1 cellular context compared by ENCODE assay signal in genomic region chr1:53350853-53351767, GRCh38.
TF ChIP-seq lines count a peak whose summit lies in the region.

No MANE protein-coding gene starts in this region.

TF ChIP-seq in HepG2, 621 proteins besides CTCF, POLR2A, EP300 and RAD21:
- TF ChIP-seq NR3C1 (CRISPR knock-in tag; IDR thresholded peaks at IDR 0.05) (no peak), FOXP1 (IDR thresholded peaks at IDR 0.05) (no peak), FOXP1 (CRISPR knock-in tag; IDR thresholded peaks at IDR 0.05) (no peak), ZNF343 (CRISPR knock-in tag; IDR thresholded peaks at IDR 0.05) (no peak), AGO1 (IDR thresholded peaks at IDR 0.05; ENCODE audit: low read depth, low read length, poor library complexity, severe bottlenecking) (no peak), JUN (CRISPR knock-in tag; IDR thresholded peaks at IDR 0.05) (no peak), GLMP (CRISPR knock-in tag; IDR thresholded peaks at IDR 0.05; ENCODE audit: borderline replicate concordance) (no peak), ZNF563 (CRISPR knock-in tag; IDR thresholded peaks at IDR 0.05) (no peak), ZNF30 (CRISPR knock-in tag; IDR thresholded peaks at IDR 0.05) (no peak), BRF2 (CRISPR knock-in tag; IDR thresholded peaks at IDR 0.05) (no peak), ZEB1 (IDR thresholded peaks at IDR 0.05; ENCODE audit: insufficient replicate concordance, low read depth) (no peak), ZNF607 (CRISPR knock-in tag; IDR thresholded peaks at IDR 0.05; ENCODE audit: borderline replicate concordance) (no peak), MED8 (CRISPR knock-in tag; IDR thresholded peaks at IDR 0.05; ENCODE audit: insufficient replicate concordance) (no peak), ATF7-NPFF (CRISPR knock-in tag; IDR thresholded peaks at IDR 0.05; ENCODE audit: low read depth) (no peak), SAP130 (CRISPR knock-in tag; IDR thresholded peaks at IDR 0.05; ENCODE audit: low read depth) (no peak), NR2C2 (CRISPR knock-in tag; IDR thresholded peaks at IDR 0.05; ENCODE audit: borderline replicate concordance) (no peak), ETV5 (CRISPR knock-in tag; IDR thresholded peaks at IDR 0.05; ENCODE audit: borderline replicate concordance) (no peak), NFKB2 (CRISPR knock-in tag; IDR thresholded peaks at IDR 0.05; ENCODE audit: borderline replicate concordance) (no peak), ZNF841 (CRISPR knock-in tag; IDR thresholded peaks at IDR 0.05; ENCODE audit: borderline replicate concordance) (no peak)
- TF ChIP-seq, protein P1, sequence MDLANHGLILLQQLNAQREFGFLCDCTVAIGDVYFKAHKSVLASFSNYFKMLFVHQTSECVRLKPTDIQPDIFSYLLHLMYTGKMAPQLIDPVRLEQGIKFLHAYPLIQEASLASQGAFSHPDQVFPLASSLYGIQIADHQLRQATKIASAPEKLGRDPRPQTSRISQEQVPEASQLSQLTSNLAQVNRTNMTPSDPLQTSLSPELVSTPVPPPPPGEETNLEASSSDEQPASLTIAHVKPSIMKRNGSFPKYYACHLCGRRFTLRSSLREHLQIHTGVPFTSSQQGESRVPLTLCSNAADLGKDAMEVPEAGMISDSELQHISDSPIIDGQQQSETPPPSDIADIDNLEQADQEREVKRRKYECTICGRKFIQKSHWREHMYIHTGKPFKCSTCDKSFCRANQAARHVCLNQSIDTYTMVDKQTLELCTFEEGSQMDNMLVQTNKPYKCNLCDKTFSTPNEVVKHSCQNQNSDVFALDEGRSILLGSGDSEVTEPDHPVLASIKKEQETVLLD (CRISPR knock-in tag; IDR thresholded peaks at IDR 0.05; ENCODE audit: low read depth) = no peak
- TF ChIP-seq, protein P2, sequence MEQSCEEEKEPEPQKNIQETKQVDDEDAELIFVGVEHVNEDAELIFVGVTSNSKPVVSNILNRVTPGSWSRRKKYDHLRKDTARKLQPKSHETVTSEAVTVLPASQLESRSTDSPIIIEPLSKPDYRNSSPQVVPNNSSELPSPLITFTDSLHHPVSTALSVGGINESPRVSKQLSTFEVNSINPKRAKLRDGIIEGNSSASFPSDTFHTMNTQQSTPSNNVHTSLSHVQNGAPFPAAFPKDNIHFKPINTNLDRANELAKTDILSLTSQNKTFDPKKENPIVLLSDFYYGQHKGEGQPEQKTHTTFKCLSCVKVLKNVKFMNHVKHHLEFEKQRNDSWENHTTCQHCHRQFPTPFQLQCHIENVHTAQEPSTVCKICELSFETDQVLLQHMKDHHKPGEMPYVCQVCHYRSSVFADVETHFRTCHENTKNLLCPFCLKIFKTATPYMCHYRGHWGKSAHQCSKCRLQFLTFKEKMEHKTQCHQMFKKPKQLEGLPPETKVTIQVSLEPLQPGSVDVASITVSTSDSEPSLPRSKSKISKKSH (CRISPR knock-in tag; IDR thresholded peaks at IDR 0.05; ENCODE audit: borderline replicate concordance) = no peak
